39 cellular contexts compared by ENCODE assay signal in the genomic region with DNA sequence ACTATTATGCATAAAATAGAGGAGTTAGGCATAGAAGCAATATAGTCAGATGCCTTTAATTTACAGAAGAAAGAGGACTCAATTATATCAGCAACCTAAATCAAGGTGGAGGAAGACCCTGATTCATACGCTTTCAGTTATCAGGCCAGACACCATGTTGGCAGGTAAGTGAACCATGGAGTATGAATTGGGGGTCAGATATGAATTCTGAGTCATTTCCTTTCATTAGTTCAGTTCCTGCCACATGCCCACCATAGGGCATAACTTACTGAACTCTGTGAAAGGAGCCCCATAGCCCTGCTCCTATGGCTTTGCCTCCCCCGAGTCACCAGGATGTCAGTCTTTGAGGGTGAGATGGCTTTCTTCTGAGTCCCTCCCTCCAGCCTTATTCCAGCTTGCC. TPM values are rescaled to one million over a fixed set of nuclear protein-coding genes. Genes with fewer than 3 reads are reported as not detected.
"Had no signal": no experiment of that assay in that cellular context is flagged by ENCODE, and none has a peak within 500 bp of the region (broad histone marks: within the 10 kb centered on the region; RNA-seq: fewer than 3 reads in every experiment).

No MANE protein-coding gene starts in this region.

- H3K4me3 ChIP-seq: MG63 had no signal

- H3K36me3 ChIP-seq: MG63 had no signal

- H3K9me3 ChIP-seq: MG63 had no signal

- DNase-seq: Karpas-422, Kasumi-1, MG63, MM.1S, MV-4-11, NCI-H1048, NCI-H1092, NCI-H1092 treated with DMSO at 0.1 percent for 48 hours, NCI-H1105, NCI-H1105 treated with DMSO at 0.1 percent for 48 hours, NCI-H1417, NCI-H1417 treated with DMSO at 0.1 percent for 48 hours, NCI-H1436, NCI-H1436 treated with DMSO at 0.1 percent for 48 hours, NCI-H146, NCI-H1694, NCI-H1694 treated with DMSO at 0.1 percent for 48 hours, NCI-H187, NCI-H187 treated with DMSO at 0.1 percent for 48 hours, NCI-H1930, NCI-H2029, NCI-H2029 treated with DMSO at 0.1 percent for 48 hours, NCI-H2081, NCI-H2081 treated with DMSO at 0.1 percent for 48 hours, NCI-H2107, NCI-H2171, NCI-H2171 treated with DMSO at 0.1 percent for 48 hours, NCI-H2227 treated with DMSO at 0.1 percent for 48 hours, NCI-H226, NCI-H345, NCI-H446, NCI-H446 treated with DMSO at 0.1 percent for 48 hours, NCI-H510A, NCI-H510A treated with DMSO at 0.1 percent for 48 hours, NCI-H524 had no signal

RNA-seq across cellular contexts. Expression of a gene that starts 15.1 kb away (rescaled TPM):
- total RNA-seq: LHCN-M2, M059J, MCF 10A, NCI-H460 had no signal

RNA-seq across cellular contexts. Expression of a gene that starts 17.4 kb away (rescaled TPM):
- total RNA-seq: LHCN-M2, M059J, MCF 10A, NCI-H460 had no signal

RNA-seq across cellular contexts. Expression of a gene that starts 24.4 kb away (rescaled TPM):
- total RNA-seq: LHCN-M2, M059J, MCF 10A, NCI-H460 had no signal
